In the genomic region with DNA sequence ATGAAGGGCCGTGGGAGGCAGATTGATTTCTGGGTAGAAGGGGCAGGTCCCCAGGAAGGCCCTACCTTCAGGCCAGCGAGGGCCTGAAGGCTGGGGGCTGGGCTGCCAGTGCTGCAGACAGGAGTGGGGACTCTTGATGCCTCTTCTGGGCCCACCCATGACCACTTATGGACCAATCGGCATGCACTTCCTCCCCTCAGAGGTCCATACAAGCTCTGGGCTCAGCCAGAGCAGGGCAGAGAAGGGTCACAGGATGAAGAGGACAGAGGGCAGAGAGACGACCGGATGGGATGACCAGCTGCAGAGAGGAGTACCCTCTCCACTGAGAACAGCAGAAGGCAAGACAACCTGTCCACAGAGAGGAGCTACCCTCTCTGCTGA, we compare ENCODE assay signal across 1 cellular context.
A peak's percentile ranks its signal among the peaks of the same experiment; 100 is the strongest.
TF ChIP-seq lines count a peak whose summit lies in the region.

No MANE protein-coding gene starts in this region.

TF ChIP-seq in HepG2, 621 proteins besides CTCF, POLR2A, EP300 and RAD21 (continued from another document):
- TF ChIP-seq KIAA2018 (CRISPR knock-in tag; IDR thresholded peaks at IDR 0.05; ENCODE audit: borderline replicate concordance) = no peak
- TF ChIP-seq SNAPC2 (CRISPR knock-in tag; IDR thresholded peaks at IDR 0.05) = 0 out of 2 replicates have a peak, but pooled peaks have one; percentile 22
- TF ChIP-seq ZNF274 (CRISPR knock-in tag; IDR thresholded peaks at IDR 0.05) = 0 out of 2 replicates have a peak, but pooled peaks have one; percentile 7
- TF ChIP-seq NFKB2 (CRISPR knock-in tag; IDR thresholded peaks at IDR 0.05; ENCODE audit: borderline replicate concordance) = 0 out of 2 replicates have a peak, but pooled peaks have one; percentile 2
- TF ChIP-seq RARA (CRISPR knock-in tag; IDR thresholded peaks at IDR 0.05) = peak; percentile 20; the same call in 1 of the 2 replicates
- peak; percentile 28; the same call in 1 of the 2 replicates for TF ChIP-seq NFYC (CRISPR knock-in tag; IDR thresholded peaks at IDR 0.05)
- TF ChIP-seq, protein P1, sequence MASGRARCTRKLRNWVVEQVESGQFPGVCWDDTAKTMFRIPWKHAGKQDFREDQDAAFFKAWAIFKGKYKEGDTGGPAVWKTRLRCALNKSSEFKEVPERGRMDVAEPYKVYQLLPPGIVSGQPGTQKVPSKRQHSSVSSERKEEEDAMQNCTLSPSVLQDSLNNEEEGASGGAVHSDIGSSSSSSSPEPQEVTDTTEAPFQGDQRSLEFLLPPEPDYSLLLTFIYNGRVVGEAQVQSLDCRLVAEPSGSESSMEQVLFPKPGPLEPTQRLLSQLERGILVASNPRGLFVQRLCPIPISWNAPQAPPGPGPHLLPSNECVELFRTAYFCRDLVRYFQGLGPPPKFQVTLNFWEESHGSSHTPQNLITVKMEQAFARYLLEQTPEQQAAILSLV (CRISPR knock-in tag; IDR thresholded peaks at IDR 0.05; ENCODE audit: borderline replicate concordance) = no peak
- peak; percentile 1; the same call in 1 of the 2 replicates for TF ChIP-seq ZMYM4 (CRISPR knock-in tag; IDR thresholded peaks at IDR 0.05)
- peak; percentile 45; the same call in 1 of the 2 replicates for TF ChIP-seq POLR2AphosphoS5 (IDR thresholded peaks at IDR 0.05; ENCODE audit: low read depth, low read length)
- 0 out of 2 replicates have a peak, but pooled peaks have one; percentile 45 for TF ChIP-seq ZNF839 (CRISPR knock-in tag; IDR thresholded peaks at IDR 0.05; ENCODE audit: borderline replicate concordance)
- no peak for TF ChIP-seq KAT2B (IDR thresholded peaks at IDR 0.05; ENCODE audit: borderline replicate concordance, low read depth, low read length)
